25 cellular contexts compared by ENCODE assay signal in genomic region chr16:50079741-50080140, GRCh38. TPM values are rescaled to one million over a fixed set of nuclear protein-coding genes. Genes with fewer than 3 reads are reported as not detected.
A peak's percentile ranks its signal among the peaks of the same experiment; 100 is the strongest.
DNase-seq lines count a peak whose midpoint lies in the region; ATAC-seq, FAIRE-seq and TF ChIP-seq lines count a peak whose summit lies in the region.
"Had no signal": no experiment of that assay in that cellular context is flagged by ENCODE, and none has a peak within 500 bp of the region (broad histone marks: within the 10 kb centered on the region; RNA-seq: fewer than 3 reads in every experiment).

No MANE protein-coding gene starts in this region.

- no peak overlapping the region for H3K27ac ChIP-seq in astrocyte (ENCODE audit: low read depth, low read length)
- no peak overlapping the region for H3K27ac ChIP-seq in left ventricle myocardium inferior (replicated peaks)
- H3K27ac ChIP-seq: C4-2B, HL-60 had no signal

- H2AFZ ChIP-seq in astrocyte (ENCODE audit: low read depth, low read length): no peak overlapping the region

- H3K4me1 ChIP-seq in astrocyte (ENCODE audit: insufficient read depth, low read length) (no peaks in the 10 kb centered on the region), left ventricle myocardium inferior (no peaks in the 10 kb centered on the region)

- DNase-seq in activated T-cell treated with anti-CD3 and anti-CD28 coated beads, Interleukin-2, amount 50 U/mL, for 24 hours: no peak
- DNase-seq in activated T-cell treated with anti-CD3 and anti-CD28 coated beads for 4 hours (no peak), astrocyte (ENCODE audit: low read depth) (no peak), epithelial cell of esophagus (ENCODE audit: low read depth) (peak; percentile 65), putamen (ENCODE audit: low spot score) (peak; percentile 45), left ventricle myocardium inferior (no peak)
- DNase-seq in activated CD4-positive, alpha-beta T cell treated with anti-CD3 and anti-CD28 coated beads for 1 hour: no peak
- DNase-seq: CD8-positive, alpha-beta memory T cell; H7; HFFc6; KBM-7; NCI-H1092; NCI-H1436; NCI-H187 treated with DMSO at 0.1 percent for 48 hours; NCI-H2107; NCI-H446 treated with DMSO at 0.1 percent for 48 hours; NCI-H526 treated with DMSO at 0.1 percent for 48 hours; Right ventricle myocardium superior had no signal

- H3K9ac ChIP-seq in astrocyte (ENCODE audit: low read length): no peak overlapping the region

- intact Hi-C loops in left ventricle myocardium inferior (cut with micrococcal nuclease): no loop called here

- H3K9me3 Mint-ChIP-seq in activated T-cell treated with anti-CD3 and anti-CD28 coated beads, Interleukin-2, amount 50 U/mL, for 24 hours: no peaks in the 10 kb centered on the region
- H3K9me3 Mint-ChIP-seq in astrocyte (ENCODE audit: unreplicated experiment): no peaks in the 10 kb centered on the region
- H3K9me3 Mint-ChIP-seq: CD8-positive, alpha-beta memory T cell; HFFc6 had no signal

- H3K4me2 ChIP-seq in astrocyte (ENCODE audit: low read length): no peak overlapping the region

- H4K20me1 ChIP-seq in astrocyte (ENCODE audit: insufficient read depth, low read length): peaks cover 6% of the 10 kb centered on the region

- H3K4me3 Mint-ChIP-seq in activated T-cell treated with anti-CD3 and anti-CD28 coated beads, Interleukin-2, amount 50 U/mL, for 24 hours: no peak overlapping the region
- H3K4me3 Mint-ChIP-seq in astrocyte (ENCODE audit: unreplicated experiment): no peak overlapping the region
- H3K4me3 Mint-ChIP-seq: CD8-positive, alpha-beta memory T cell; HFFc6 had no signal

- no peaks in the 10 kb centered on the region for H3K27me3 ChIP-seq in astrocyte (ENCODE audit: insufficient read depth, low read length)
- no peaks in the 10 kb centered on the region for H3K27me3 ChIP-seq in left ventricle myocardium inferior (ENCODE audit: low read depth)

- no peak for ATAC-seq in HG03432 (IDR thresholded peaks at IDR 0.05; ENCODE audit: unreplicated experiment)
- ATAC-seq: HepG2 had no signal

- H3K4me3 ChIP-seq in astrocyte (ENCODE audit: insufficient read depth, low read depth, low read length): no peak overlapping the region
- no peak overlapping the region for H3K4me3 ChIP-seq in epithelial cell of esophagus (ENCODE audit: low read length)
- H3K4me3 ChIP-seq in left ventricle myocardium inferior: no peak overlapping the region

- peaks cover 87% of the 10 kb centered on the region for H3K36me3 Mint-ChIP-seq in activated T-cell treated with anti-CD3 and anti-CD28 coated beads, Interleukin-2, amount 50 U/mL, for 24 hours (ENCODE audit: low read depth)
- H3K36me3 Mint-ChIP-seq in astrocyte (ENCODE audit: low read depth, unreplicated experiment): peaks cover 19% of the 10 kb centered on the region

- H3K27ac Mint-ChIP-seq in activated T-cell treated with anti-CD3 and anti-CD28 coated beads, Interleukin-2, amount 50 U/mL, for 24 hours: peak overlapping the region; percentile 20
- H3K27ac Mint-ChIP-seq in astrocyte (ENCODE audit: unreplicated experiment): peak overlapping the region; percentile 77
- H3K27ac Mint-ChIP-seq: HFFc6 had no signal

- H3K36me3 ChIP-seq in astrocyte (ENCODE audit: insufficient read depth, low read length) (peaks cover 42% of the 10 kb centered on the region), left ventricle myocardium inferior (peaks cover 64% of the 10 kb centered on the region)

- H3K9me3 ChIP-seq in astrocyte (ENCODE audit: insufficient read depth, low read depth, low read length): no peaks in the 10 kb centered on the region
- no peaks in the 10 kb centered on the region for H3K9me3 ChIP-seq in left ventricle myocardium inferior (replicated peaks)

- H3K4me1 Mint-ChIP-seq in activated T-cell treated with anti-CD3 and anti-CD28 coated beads, Interleukin-2, amount 50 U/mL, for 24 hours (ENCODE audit: low read depth): peaks cover 26% of the 10 kb centered on the region
- H3K4me1 Mint-ChIP-seq in astrocyte (ENCODE audit: low read depth, unreplicated experiment): peaks cover 7% of the 10 kb centered on the region

- FAIRE-seq in astrocyte (lab: Jason Lieb, UNC): no peak
- FAIRE-seq: A204.1, G401.6, GM12892, HepG2 had no signal

- H3K79me2 ChIP-seq in astrocyte (ENCODE audit: insufficient read depth, low read length): peaks cover 10% of the 10 kb centered on the region

- TF ChIP-seq CTCF in astrocyte (IDR thresholded peaks at IDR 0.05; ENCODE audit: insufficient read depth, low read depth, low read length): no peak
- no peak for TF ChIP-seq CTCF in epithelial cell of esophagus (IDR thresholded peaks at IDR 0.05; ENCODE audit: insufficient read depth, low read depth, low read length, missing control alignments)
- no peak for TF ChIP-seq CTCF in left ventricle myocardium inferior (IDR thresholded peaks at IDR 0.05; ENCODE audit: borderline replicate concordance)

- no peaks in the 10 kb centered on the region for H3K27me3 Mint-ChIP-seq in activated T-cell treated with anti-CD3 and anti-CD28 coated beads, Interleukin-2, amount 50 U/mL, for 24 hours
- no peaks in the 10 kb centered on the region for H3K27me3 Mint-ChIP-seq in astrocyte (ENCODE audit: low read depth, unreplicated experiment)

RNA-seq across cellular contexts. Expression of gene HEATR3, which starts 14.0 kb away (rescaled TPM):
- total RNA-seq in astrocyte (22.2 and 26.8 TPM in 2 replicates), left ventricle myocardium inferior (9.0 TPM)

RNA-seq across cellular contexts. Expression of gene CNEP1R1, which starts 54.7 kb away (rescaled TPM):
- 31.1 and 32.1 TPM in 2 replicates for total RNA-seq in astrocyte
- total RNA-seq in left ventricle myocardium inferior: 18.9 TPM

Comparison
In these comparisons a context has a peak if more than half of its experiments do, and no peak if none do; other contexts are left out.
1. DNase-seq: peak in epithelial cell of esophagus (single experiment) and putamen (single experiment); none in activated T-cell treated with anti-CD3 and anti-CD28 coated beads, Interleukin-2, amount 50 U/mL, for 24 hours (single experiment), activated T-cell treated with anti-CD3 and anti-CD28 coated beads for 4 hours (single experiment), astrocyte (single experiment), left ventricle myocardium inferior (single experiment) and activated CD4-positive, alpha-beta T cell treated with anti-CD3 and anti-CD28 coated beads for 1 hour (single experiment).